In genomic region chr2:119586085-119586484, GRCh38 we compare ENCODE assay signal across 23 cellular contexts. TPM values are rescaled to one million over a fixed set of nuclear protein-coding genes. Genes with fewer than 3 reads are reported as not detected.
DNase-seq lines count a peak whose midpoint lies in the region; ATAC-seq, FAIRE-seq and TF ChIP-seq lines count a peak whose summit lies in the region.
"Had no signal": no experiment of that assay in that cellular context is flagged by ENCODE, and none has a peak within 500 bp of the region (broad histone marks: within the 10 kb centered on the region; RNA-seq: fewer than 3 reads in every experiment).

No MANE protein-coding gene starts in this region.

- CTCF ChIA-PET in Calu3 (lab: Charles Lee) (interaction anchor here (0.8 kb wide), 1 partner anchor 13 kb away, joined by 3 read pairs; no protein-coding TSS in a partner anchor), PC-9 (lab: Charles Lee) (interaction anchor here (0.6 kb wide), 1 partner anchor 223 kb away, joined by 4 read pairs; no protein-coding TSS in a partner anchor)
- CTCF ChIA-PET in CD4-positive, alpha-beta memory T cell (lab: Charles Lee; ENCODE audit: partially characterized antibody) = no interaction called here

- peaks cover 4% of the 10 kb centered on the region for H3K9me3 Mint-ChIP-seq in Calu3 (ENCODE audit: low read depth, unreplicated experiment)
- H3K9me3 Mint-ChIP-seq in CD4-positive, alpha-beta memory T cell = peaks cover 0 to 11% (median 5%) of the 10 kb centered on the region in 8 donors

- H3K4me3 Mint-ChIP-seq in Calu3 (ENCODE audit: low read depth, unreplicated experiment) = no peak overlapping the region
- H3K4me3 Mint-ChIP-seq in CD4-positive, alpha-beta memory T cell = no peak overlapping the region
- H3K4me3 Mint-ChIP-seq: H9, IgD-negative memory B cell had no signal

- H4K20me1 ChIP-seq in PC-9 (ENCODE audit: insufficient read depth) = no peaks in the 10 kb centered on the region

- H3K36me3 ChIP-seq in PC-9 (ENCODE audit: low read depth) = no peaks in the 10 kb centered on the region
- H3K36me3 ChIP-seq in left lung = no peaks in the 10 kb centered on the region
- H3K36me3 ChIP-seq in CD4-positive, alpha-beta memory T cell (ENCODE audit: insufficient read depth, low read length) = no peaks in the 10 kb centered on the region
- H3K36me3 ChIP-seq: SJSA1 had no signal

- peak; percentile 86 for ATAC-seq in left lung
- ATAC-seq: GM12878, Right ventricle myocardium inferior had no signal

- H3K4me3 ChIP-seq in PC-9 (no peak overlapping the region), left lung (no peak overlapping the region)
- no peak overlapping the region for H3K4me3 ChIP-seq in CD4-positive, alpha-beta memory T cell (ENCODE audit: low read length in 2 of 2)
- H3K4me3 ChIP-seq: GM12878, GM23248, SJSA1 had no signal

- no peaks in the 10 kb centered on the region for H3K27me3 Mint-ChIP-seq in Calu3 (ENCODE audit: unreplicated experiment)
- peaks cover 2 to 8% of the 10 kb centered on the region in 2 donors for H3K27me3 Mint-ChIP-seq in CD4-positive, alpha-beta memory T cell

- POLR2A ChIA-PET in PC-9 (lab: Charles Lee; ENCODE audit: unreplicated experiment) = no interaction called here
- POLR2A ChIA-PET in CD4-positive, alpha-beta memory T cell (lab: Charles Lee; ENCODE audit: partially characterized antibody) = no interaction called here

- H3K27me3 ChIP-seq in PC-9 (ENCODE audit: insufficient read depth, low read depth) = no peaks in the 10 kb centered on the region
- no peaks in the 10 kb centered on the region for H3K27me3 ChIP-seq in left lung
- H3K27me3 ChIP-seq in CD4-positive, alpha-beta memory T cell (ENCODE audit: insufficient read depth, low read length) = no peaks in the 10 kb centered on the region
- H3K27me3 ChIP-seq: SJSA1 had no signal

- TF ChIP-seq CTCF in Calu3 (IDR thresholded peaks at IDR 0.05; ENCODE audit: unreplicated experiment) (no peak), PC-9 (conservative IDR thresholded peaks at IDR 0.05) (no peak), left lung (IDR thresholded peaks at IDR 0.05) (no peak)

- H3K9me3 ChIP-seq in PC-9 (ENCODE audit: insufficient read depth, low read depth) = no peaks in the 10 kb centered on the region
- H3K9me3 ChIP-seq in left lung = no peaks in the 10 kb centered on the region
- H3K9me3 ChIP-seq in CD4-positive, alpha-beta memory T cell (ENCODE audit: control insufficient read depth in 1 of 2, low read length in 2 of 2) = no peaks in the 10 kb centered on the region
- H3K9me3 ChIP-seq: SJSA1 had no signal

- no peak overlapping the region for H3K27ac ChIP-seq in PC-9
- H3K27ac ChIP-seq in left lung = no peak overlapping the region
- no peak overlapping the region for H3K27ac ChIP-seq in CD4-positive, alpha-beta memory T cell (ENCODE audit: low read depth, low read length)
- H3K27ac ChIP-seq: C4-2B, GM23248, SJSA1 had no signal

- H3K4me1 Mint-ChIP-seq in Calu3 (ENCODE audit: low read depth, unreplicated experiment) = peaks cover 12% of the 10 kb centered on the region
- H3K4me1 Mint-ChIP-seq in CD4-positive, alpha-beta memory T cell = no peaks in the 10 kb centered on the region
- H3K4me1 Mint-ChIP-seq: IgD-negative memory B cell had no signal

- FAIRE-seq in urothelium cell line (lab: Jason Lieb, UNC) = peak; percentile 68
- FAIRE-seq: GM12878 had no signal

- H3K4me1 ChIP-seq in PC-9 (replicated peaks; ENCODE audit: insufficient read depth) = no peaks in the 10 kb centered on the region
- no peaks in the 10 kb centered on the region for H3K4me1 ChIP-seq in left lung
- H3K4me1 ChIP-seq in CD4-positive, alpha-beta memory T cell (ENCODE audit: insufficient read depth, low read length) = no peaks in the 10 kb centered on the region
- H3K4me1 ChIP-seq: SJSA1 had no signal

- H2AFZ ChIP-seq in PC-9 = peak overlapping the region; percentile 43; the same call in 1 of the 2 replicates
- H2AFZ ChIP-seq: GM23248 had no signal

- no peaks in the 10 kb centered on the region for H3K9me2 ChIP-seq in PC-9 (ENCODE audit: insufficient read depth)

- no peak overlapping the region for H3K4me2 ChIP-seq in PC-9

- BruUV-seq in Calu3 (replicated peaks; lab: Mats Ljungman, UMichigan) (no TSS peak), PC-9 (replicated peaks; lab: Mats Ljungman, UMichigan) (no TSS peak)

- peak overlapping the region; percentile 9 for H3K27ac Mint-ChIP-seq in Calu3 (ENCODE audit: unreplicated experiment)
- no peak overlapping the region for H3K27ac Mint-ChIP-seq in CD4-positive, alpha-beta memory T cell
- H3K27ac Mint-ChIP-seq: H9, IgD-negative memory B cell had no signal

- no peaks in the 10 kb centered on the region for H3F3A ChIP-seq in PC-9 (ENCODE audit: insufficient read depth, low read depth)

- no peaks in the 10 kb centered on the region for H3K79me2 ChIP-seq in PC-9 (ENCODE audit: low read depth)

- intact Hi-C loops in Calu3 (cut with micrococcal nuclease; ENCODE audit: unreplicated experiment) (loop anchor here (10.0 kb wide), 1 partner anchor 71 kb away; no protein-coding TSS in a partner anchor), PC-9 (cut with micrococcal nuclease; ENCODE audit: unreplicated experiment) (no loop called here), left lung (cut with DNase I) (no loop called here)
- intact Hi-C loops in CD4-positive, alpha-beta memory T cell (cut with micrococcal nuclease) = no loop called here

- peaks cover 5% of the 10 kb centered on the region for H3K36me3 Mint-ChIP-seq in Calu3 (ENCODE audit: insufficient read depth, unreplicated experiment)
- no peaks in the 10 kb centered on the region for H3K36me3 Mint-ChIP-seq in CD4-positive, alpha-beta memory T cell
- H3K36me3 Mint-ChIP-seq: IgD-negative memory B cell had no signal

- DNase-seq in Calu3 (peak; percentile 24), PC-9 (no peak), left lung (no peak), urothelium cell line (ENCODE audit: low spot score) (no peak), Ammon's horn (ENCODE audit: low spot score) (no peak)
- DNase-seq in stimulated activated CD8-positive, alpha-beta memory T cell treated with anti-CD3 and anti-CD28 coated beads, Interleukin-4, amount 100 ng/mL, for 48 hours = no peak
- DNase-seq in CD4-positive, alpha-beta memory T cell = no peak
- DNase-seq: ACHN, DMS79, H9, Karpas-422, MV-4-11, NCI-H1105 treated with DMSO at 0.1 percent for 48 hours, NCI-H2029 treated with DMSO at 0.1 percent for 48 hours, NCI-H524 treated with DMSO at 0.1 percent for 48 hours had no signal

RNA-seq across cellular contexts. Expression of gene CFAP221, which starts 41.8 kb away (rescaled TPM):
- total RNA-seq in Calu3 (2022) = 9.5 and 10.0 TPM in 2 replicates
- total RNA-seq in PC-9 (2021) = not detected in 2 replicates
- total RNA-seq in left lung = 10 to 100 TPM; 20.0 to 20.8 TPM
- total RNA-seq in CD4-positive, alpha-beta memory T cell = not detected
- polyA plus RNA-seq in CD4-positive, alpha-beta memory T cell = not detected
- total RNA-seq: GM12878, GM23248, HT1080, OCI-LY7, SJSA1 had no signal
- polyA plus RNA-seq: GM12878, IgD-negative memory B cell had no signal

Comparison
In these comparisons a context has a peak if more than half of its experiments do, and no peak if none do; other contexts are left out.
1. RNA of gene CFAP221, which starts 41.8 kb away (total RNA-seq): 20.0 to 20.8 TPM in left lung and 9.5 to 10.0 TPM in Calu3; not detected in PC-9 and not detected in CD4-positive, alpha-beta memory T cell; every median in the first group is over 10 times any median in the second.